ENCODE assay signal across 8 cellular contexts in genomic region chr6:13615802-13616140, GRCh38. TPM values are rescaled to one million over a fixed set of nuclear protein-coding genes. Genes with fewer than 3 reads are reported as not detected.
DNase-seq lines count a peak whose midpoint lies in the region; TF ChIP-seq lines count a peak whose summit lies in the region.

No MANE protein-coding gene starts in this region.

- peak; percentile 66 for DNase-seq in GM03348 (ENCODE audit: low spot score)
- peak; percentile 16 for DNase-seq in HT1080 (ENCODE audit: low read depth)
- peak; percentile 21 to 48 (median 31) for DNase-seq in T-helper 2 cell
- peak; percentile 43 for DNase-seq in iris pigment epithelial cell (ENCODE audit: low read depth)
- DNase-seq in stimulated activated CD4-positive, alpha-beta T cell treated with anti-CD3 and anti-CD28 coated beads, Interleukin-1b, Interleukin-23, amount 100 ng/mL, for 24 hours (ENCODE audit: low read depth in 4 of 4, low spot score in 1 of 4), result peak in 3 of 4 experiments; percentile 15 to 32 (median 23)
- no peak for DNase-seq in kidney glomerular epithelial cell (lab: John Stamatoyannopoulos, UW)
- no peak for DNase-seq in GM13977 (ENCODE audit: low spot score)

- H3K27me3 Mint-ChIP-seq in brain, result peaks cover 13% of the 10 kb centered on the region

- TF ChIP-seq CTCF in brain (conservative IDR thresholded peaks at IDR 0.05) (no peak), GM13977 (IDR thresholded peaks at IDR 0.05; ENCODE audit: extremely low read depth, insufficient read depth, missing control alignments) (no peak)

- H3K9me3 Mint-ChIP-seq in brain, result peaks cover 0 to 5% (median 0%) of the 10 kb centered on the region in 5 experiments

- in situ Hi-C loops in GM13977 (cut with MboI; ENCODE audit: low pct_unique_long_range_greater_than_20kb, low sequenced_read_pairs, unreplicated experiment), result no loop called here

- H3K36me3 Mint-ChIP-seq in brain, result peaks cover 37% of the 10 kb centered on the region

- H3K27ac Mint-ChIP-seq in brain, result peak overlapping the region; percentile 91 to 97 (median 96)

- peak overlapping the region; percentile 96 to 99 (median 97) for H3K4me3 Mint-ChIP-seq in brain

- peaks cover 41% of the 10 kb centered on the region for H3K4me1 Mint-ChIP-seq in brain

RNA-seq across cellular contexts. Expression of gene NOL7, which starts 0.6 kb away (rescaled TPM):
- total RNA-seq in HT1080 (2014; rRNA removed; shearing (Covaris generic)), result 108 and 117 TPM in 2 replicates
- 112 and 139 TPM in 2 replicates for polyA plus RNA-seq in HT1080 (2015; cell fraction: cytosol; rRNA removed)
- 56.9 and 64.6 TPM in 2 replicates for polyA plus RNA-seq in HT1080 (2015; cell fraction: nucleus; rRNA removed)
- 60.9 TPM for polyA plus RNA-seq in brain (ENCODE audit: insufficient read depth, low read depth, low replicate concordance)

RNA-seq across cellular contexts. Expression of gene SIRT5, which starts 41.4 kb away (rescaled TPM):
- 9.0 and 9.1 TPM in 2 replicates for total RNA-seq in HT1080 (2014; rRNA removed; shearing (Covaris generic))
- 10.9 and 13.2 TPM in 2 replicates for polyA plus RNA-seq in HT1080 (2015; cell fraction: cytosol; rRNA removed)
- polyA plus RNA-seq in HT1080 (2015; cell fraction: nucleus; rRNA removed), result 23.1 and 29.4 TPM in 2 replicates
- 13.6 TPM for polyA plus RNA-seq in brain (ENCODE audit: insufficient read depth, low read depth, low replicate concordance)

Comparison
In these comparisons a context has a peak if more than half of its experiments do, and no peak if none do; other contexts are left out.
1. DNase-seq: peak in GM03348 (single experiment), HT1080 (single experiment), T-helper 2 cell (5 of 5), iris pigment epithelial cell (single experiment) and stimulated activated CD4-positive, alpha-beta T cell treated with anti-CD3 and anti-CD28 coated beads, Interleukin-1b, Interleukin-23, amount 100 ng/mL, for 24 hours (3 of 4); none in kidney glomerular epithelial cell (single experiment) and GM13977 (single experiment).